1 cellular context compared by ENCODE assay signal in the genomic region with DNA sequence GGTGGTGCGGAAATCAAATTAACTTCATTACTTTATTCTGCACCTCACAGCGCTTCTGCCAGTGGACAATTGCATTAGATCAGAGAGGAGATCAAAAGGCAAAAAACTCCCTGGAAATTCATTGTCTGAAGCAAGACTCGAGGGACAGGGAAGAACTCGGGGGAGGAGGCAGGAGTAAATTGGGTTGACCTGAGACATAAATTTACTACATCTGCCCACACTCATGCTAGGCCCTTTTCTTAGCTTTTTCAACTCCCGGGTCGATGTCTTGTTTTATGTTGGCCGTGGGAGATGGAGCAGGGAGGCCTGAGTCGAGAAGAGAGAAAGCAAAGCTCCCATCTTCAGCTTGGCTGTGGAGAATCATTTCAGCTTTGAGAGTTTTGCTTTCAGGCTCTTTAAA.
TF ChIP-seq lines count a peak whose summit lies in the region.

No MANE protein-coding gene starts in this region.

TF ChIP-seq in GM23338, 12 proteins besides CTCF, POLR2A, EP300 and RAD21 (continued from another document):
- TF ChIP-seq, protein P1, sequence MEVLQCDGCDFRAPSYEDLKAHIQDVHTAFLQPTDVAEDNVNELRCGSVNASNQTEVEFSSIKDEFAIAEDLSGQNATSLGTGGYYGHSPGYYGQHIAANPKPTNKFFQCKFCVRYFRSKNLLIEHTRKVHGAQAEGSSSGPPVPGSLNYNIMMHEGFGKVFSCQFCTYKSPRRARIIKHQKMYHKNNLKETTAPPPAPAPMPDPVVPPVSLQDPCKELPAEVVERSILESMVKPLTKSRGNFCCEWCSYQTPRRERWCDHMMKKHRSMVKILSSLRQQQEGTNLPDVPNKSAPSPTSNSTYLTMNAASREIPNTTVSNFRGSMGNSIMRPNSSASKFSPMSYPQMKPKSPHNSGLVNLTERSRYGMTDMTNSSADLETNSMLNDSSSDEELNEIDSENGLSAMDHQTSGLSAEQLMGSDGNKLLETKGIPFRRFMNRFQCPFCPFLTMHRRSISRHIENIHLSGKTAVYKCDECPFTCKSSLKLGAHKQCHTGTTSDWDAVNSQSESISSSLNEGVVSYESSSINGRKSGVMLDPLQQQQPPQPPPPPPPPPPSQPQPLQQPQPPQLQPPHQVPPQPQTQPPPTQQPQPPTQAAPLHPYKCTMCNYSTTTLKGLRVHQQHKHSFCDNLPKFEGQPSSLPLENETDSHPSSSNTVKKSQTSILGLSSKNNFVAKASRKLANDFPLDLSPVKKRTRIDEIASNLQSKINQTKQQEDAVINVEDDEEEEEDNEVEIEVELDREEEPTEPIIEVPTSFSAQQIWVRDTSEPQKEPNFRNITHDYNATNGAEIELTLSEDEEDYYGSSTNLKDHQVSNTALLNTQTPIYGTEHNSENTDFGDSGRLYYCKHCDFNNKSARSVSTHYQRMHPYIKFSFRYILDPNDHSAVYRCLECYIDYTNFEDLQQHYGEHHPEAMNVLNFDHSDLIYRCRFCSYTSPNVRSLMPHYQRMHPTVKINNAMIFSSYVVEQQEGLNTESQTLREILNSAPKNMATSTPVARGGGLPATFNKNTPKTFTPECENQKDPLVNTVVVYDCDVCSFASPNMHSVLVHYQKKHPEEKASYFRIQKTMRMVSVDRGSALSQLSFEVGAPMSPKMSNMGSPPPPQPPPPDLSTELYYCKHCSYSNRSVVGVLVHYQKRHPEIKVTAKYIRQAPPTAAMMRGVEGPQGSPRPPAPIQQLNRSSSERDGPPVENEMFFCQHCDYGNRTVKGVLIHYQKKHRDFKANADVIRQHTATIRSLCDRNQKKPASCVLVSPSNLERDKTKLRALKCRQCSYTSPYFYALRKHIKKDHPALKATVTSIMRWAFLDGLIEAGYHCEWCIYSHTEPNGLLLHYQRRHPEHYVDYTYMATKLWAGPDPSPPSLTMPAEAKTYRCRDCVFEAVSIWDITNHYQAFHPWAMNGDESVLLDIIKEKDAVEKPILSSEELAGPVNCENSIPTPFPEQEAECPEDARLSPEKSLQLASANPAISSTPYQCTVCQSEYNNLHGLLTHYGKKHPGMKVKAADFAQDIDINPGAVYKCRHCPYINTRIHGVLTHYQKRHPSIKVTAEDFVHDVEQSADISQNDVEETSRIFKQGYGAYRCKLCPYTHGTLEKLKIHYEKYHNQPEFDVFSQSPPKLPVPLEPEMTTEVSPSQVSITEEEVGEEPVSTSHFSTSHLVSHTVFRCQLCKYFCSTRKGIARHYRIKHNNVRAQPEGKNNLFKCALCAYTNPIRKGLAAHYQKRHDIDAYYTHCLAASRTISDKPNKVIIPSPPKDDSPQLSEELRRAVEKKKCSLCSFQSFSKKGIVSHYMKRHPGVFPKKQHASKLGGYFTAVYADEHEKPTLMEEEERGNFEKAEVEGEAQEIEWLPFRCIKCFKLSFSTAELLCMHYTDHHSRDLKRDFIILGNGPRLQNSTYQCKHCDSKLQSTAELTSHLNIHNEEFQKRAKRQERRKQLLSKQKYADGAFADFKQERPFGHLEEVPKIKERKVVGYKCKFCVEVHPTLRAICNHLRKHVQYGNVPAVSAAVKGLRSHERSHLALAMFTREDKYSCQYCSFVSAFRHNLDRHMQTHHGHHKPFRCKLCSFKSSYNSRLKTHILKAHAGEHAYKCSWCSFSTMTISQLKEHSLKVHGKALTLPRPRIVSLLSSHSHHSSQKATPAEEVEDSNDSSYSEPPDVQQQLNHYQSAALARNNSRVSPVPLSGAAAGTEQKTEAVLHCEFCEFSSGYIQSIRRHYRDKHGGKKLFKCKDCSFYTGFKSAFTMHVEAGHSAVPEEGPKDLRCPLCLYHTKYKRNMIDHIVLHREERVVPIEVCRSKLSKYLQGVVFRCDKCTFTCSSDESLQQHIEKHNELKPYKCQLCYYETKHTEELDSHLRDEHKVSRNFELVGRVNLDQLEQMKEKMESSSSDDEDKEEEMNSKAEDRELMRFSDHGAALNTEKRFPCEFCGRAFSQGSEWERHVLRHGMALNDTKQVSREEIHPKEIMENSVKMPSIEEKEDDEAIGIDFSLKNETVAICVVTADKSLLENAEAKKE (CRISPR knock-in tag; IDR thresholded peaks at IDR 0.05) = no peak
- no peak for TF ChIP-seq CREB1 (CRISPR knock-in tag; IDR thresholded peaks at IDR 0.05; ENCODE audit: low read depth)
- TF ChIP-seq POLR2AphosphoS5 (IDR thresholded peaks at IDR 0.05; ENCODE audit: low read depth) = no peak
- no peak for TF ChIP-seq EZH2 (IDR thresholded peaks at IDR 0.05; ENCODE audit: low read depth, unreplicated experiment)
- TF ChIP-seq JUNB (IDR thresholded peaks at IDR 0.05; ENCODE audit: unreplicated experiment) = no peak
- no peak for TF ChIP-seq EZH2phosphoT487 (IDR thresholded peaks at IDR 0.05; ENCODE audit: unreplicated experiment)
- TF ChIP-seq, protein P2, sequence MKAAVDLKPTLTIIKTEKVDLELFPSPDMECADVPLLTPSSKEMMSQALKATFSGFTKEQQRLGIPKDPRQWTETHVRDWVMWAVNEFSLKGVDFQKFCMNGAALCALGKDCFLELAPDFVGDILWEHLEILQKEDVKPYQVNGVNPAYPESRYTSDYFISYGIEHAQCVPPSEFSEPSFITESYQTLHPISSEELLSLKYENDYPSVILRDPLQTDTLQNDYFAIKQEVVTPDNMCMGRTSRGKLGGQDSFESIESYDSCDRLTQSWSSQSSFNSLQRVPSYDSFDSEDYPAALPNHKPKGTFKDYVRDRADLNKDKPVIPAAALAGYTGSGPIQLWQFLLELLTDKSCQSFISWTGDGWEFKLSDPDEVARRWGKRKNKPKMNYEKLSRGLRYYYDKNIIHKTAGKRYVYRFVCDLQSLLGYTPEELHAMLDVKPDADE (IDR thresholded peaks at IDR 0.05) = no peak
- TF ChIP-seq ZNF114 (CRISPR knock-in tag; IDR thresholded peaks at IDR 0.05) = no peak
- TF ChIP-seq, protein P3, sequence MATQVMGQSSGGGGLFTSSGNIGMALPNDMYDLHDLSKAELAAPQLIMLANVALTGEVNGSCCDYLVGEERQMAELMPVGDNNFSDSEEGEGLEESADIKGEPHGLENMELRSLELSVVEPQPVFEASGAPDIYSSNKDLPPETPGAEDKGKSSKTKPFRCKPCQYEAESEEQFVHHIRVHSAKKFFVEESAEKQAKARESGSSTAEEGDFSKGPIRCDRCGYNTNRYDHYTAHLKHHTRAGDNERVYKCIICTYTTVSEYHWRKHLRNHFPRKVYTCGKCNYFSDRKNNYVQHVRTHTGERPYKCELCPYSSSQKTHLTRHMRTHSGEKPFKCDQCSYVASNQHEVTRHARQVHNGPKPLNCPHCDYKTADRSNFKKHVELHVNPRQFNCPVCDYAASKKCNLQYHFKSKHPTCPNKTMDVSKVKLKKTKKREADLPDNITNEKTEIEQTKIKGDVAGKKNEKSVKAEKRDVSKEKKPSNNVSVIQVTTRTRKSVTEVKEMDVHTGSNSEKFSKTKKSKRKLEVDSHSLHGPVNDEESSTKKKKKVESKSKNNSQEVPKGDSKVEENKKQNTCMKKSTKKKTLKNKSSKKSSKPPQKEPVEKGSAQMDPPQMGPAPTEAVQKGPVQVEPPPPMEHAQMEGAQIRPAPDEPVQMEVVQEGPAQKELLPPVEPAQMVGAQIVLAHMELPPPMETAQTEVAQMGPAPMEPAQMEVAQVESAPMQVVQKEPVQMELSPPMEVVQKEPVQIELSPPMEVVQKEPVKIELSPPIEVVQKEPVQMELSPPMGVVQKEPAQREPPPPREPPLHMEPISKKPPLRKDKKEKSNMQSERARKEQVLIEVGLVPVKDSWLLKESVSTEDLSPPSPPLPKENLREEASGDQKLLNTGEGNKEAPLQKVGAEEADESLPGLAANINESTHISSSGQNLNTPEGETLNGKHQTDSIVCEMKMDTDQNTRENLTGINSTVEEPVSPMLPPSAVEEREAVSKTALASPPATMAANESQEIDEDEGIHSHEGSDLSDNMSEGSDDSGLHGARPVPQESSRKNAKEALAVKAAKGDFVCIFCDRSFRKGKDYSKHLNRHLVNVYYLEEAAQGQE (IDR thresholded peaks at IDR 0.05; ENCODE audit: unreplicated experiment) = no peak
- TF ChIP-seq STAT1 (IDR thresholded peaks at IDR 0.05; ENCODE audit: unreplicated experiment) = no peak
- TF ChIP-seq NANOG (IDR thresholded peaks at IDR 0.05; ENCODE audit: borderline replicate concordance) = no peak
